In the genomic region with DNA sequence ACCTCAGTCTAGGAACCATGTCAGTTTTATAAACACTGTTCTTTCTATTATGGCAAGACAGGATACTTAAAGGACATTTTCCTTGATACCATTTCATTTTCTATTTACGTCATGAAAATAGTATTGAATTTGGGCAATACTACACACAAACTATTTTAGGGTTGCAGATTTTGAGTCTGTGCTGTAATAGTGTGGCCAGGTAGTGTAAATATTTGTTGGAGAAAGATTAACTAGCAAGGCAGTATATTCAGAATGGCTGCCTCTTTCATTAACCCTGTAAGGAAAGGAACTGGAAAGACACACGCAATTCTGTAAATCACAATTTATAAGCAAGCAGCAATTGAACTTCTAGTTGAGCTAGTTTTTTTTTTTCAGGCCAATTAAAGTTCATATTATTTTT, we compare ENCODE assay signal across 26 cellular contexts. TPM values are rescaled to one million over a fixed set of nuclear protein-coding genes. Genes with fewer than 3 reads are reported as not detected.
"Had no signal": no experiment of that assay in that cellular context is flagged by ENCODE, and none has a peak within 500 bp of the region (broad histone marks: within the 10 kb centered on the region; RNA-seq: fewer than 3 reads in every experiment).

No MANE protein-coding gene starts in this region.

- H3K36me3 Mint-ChIP-seq: immature natural killer cell, T-cell had no signal

- ATAC-seq: activated CD8-positive, alpha-beta T cell treated with anti-CD3 and anti-CD28 coated beads, Interleukin-2, amount 10 ng/mL, durations not matched to agents 7 days and 5 days; activated naive CD8-positive, alpha-beta T cell treated with anti-CD3 and anti-CD28 coated beads, Interleukin-2, amount 50 U/mL, for 24 hours; esophagus mucosa; T-cell had no signal

- H3K36me3 ChIP-seq: sigmoid colon, WERI-Rb-1 had no signal

- DNase-seq: activated CD4-positive, alpha-beta T cell treated with anti-CD3 and anti-CD28 coated beads, Interleukin-2, amount 50 U/mL, for 1 hour; activated CD4-positive, CD25-positive, alpha-beta regulatory T cell treated with anti-CD3 and anti-CD28 coated beads, Interleukin-2, amount 50 U/mL, for 72 hours; activated CD8-positive, alpha-beta T cell treated with anti-CD3 and anti-CD28 coated beads, Interleukin-2, amount 10 ng/mL, durations not matched to agents 7 days and 5 days; activated gamma-delta T cell; activated naive CD4-positive, alpha-beta T cell treated with anti-CD3 and anti-CD28 coated beads, Interleukin-2, amount 50 U/mL, for 16 hours; activated naive CD8-positive, alpha-beta T cell treated with anti-CD3 and anti-CD28 coated beads, Interleukin-2, amount 50 U/mL, for 24 hours; dermis blood vessel endothelial cell; effector CD8-positive, alpha-beta T cell; foreskin melanocyte; immature natural killer cell; mesenchymal stem cell; nucleus accumbens; posterior cingulate gyrus; stimulated activated CD4-positive, alpha-beta T cell treated with anti-CD3 and anti-CD28 coated beads, Interleukin-4, amount 100 ng/mL, for 24 hours; stimulated activated naive CD4-positive, alpha-beta T cell treated with Interleukin-2 at 50 U/mL for 16 hours; T-cell; WERI-Rb-1 had no signal

- H3K27ac Mint-ChIP-seq: activated CD8-positive, alpha-beta T cell treated with anti-CD3 and anti-CD28 coated beads, Interleukin-2, amount 10 ng/mL, durations not matched to agents 7 days and 5 days; activated naive CD8-positive, alpha-beta T cell treated with anti-CD3 and anti-CD28 coated beads, Interleukin-2, amount 50 U/mL, for 24 hours; activated T-helper 1 cell treated with anti-CD3 and anti-CD28 coated beads, Interleukin-12 subunit alpha, Interleukin-12 subunit beta, Interleukin-2, Interleukin-4 antibody, amounts not matched to agents 30 ng/mL and 10 ng/mL and 1 ng/mL, durations not matched to agents 14 hours and 24 hours and 36 hours; immature natural killer cell; T-cell; T-helper 2 cell treated with Interferon-gamma antibody and Interleukin-4, amounts not matched to agents 5 μg/mL and 100 μg/mL, for 36 hours had no signal

- H3K4me3 Mint-ChIP-seq: activated CD8-positive, alpha-beta T cell treated with anti-CD3 and anti-CD28 coated beads, Interleukin-2, amount 10 ng/mL, durations not matched to agents 7 days and 5 days; activated naive CD8-positive, alpha-beta T cell treated with anti-CD3 and anti-CD28 coated beads, Interleukin-2, amount 50 U/mL, for 24 hours; activated T-helper 1 cell treated with anti-CD3 and anti-CD28 coated beads, Interleukin-12 subunit alpha, Interleukin-12 subunit beta, Interleukin-2, Interleukin-4 antibody, amounts not matched to agents 30 ng/mL and 10 ng/mL and 1 ng/mL, durations not matched to agents 14 hours and 24 hours and 36 hours; immature natural killer cell; T-helper 2 cell treated with Interferon-gamma antibody and Interleukin-4, amounts not matched to agents 5 μg/mL and 100 μg/mL, for 36 hours had no signal

- H3K9me3 ChIP-seq: sigmoid colon had no signal

- H3K9me3 Mint-ChIP-seq: activated naive CD8-positive, alpha-beta T cell treated with anti-CD3 and anti-CD28 coated beads, Interleukin-2, amount 50 U/mL, for 24 hours; activated T-helper 1 cell treated with anti-CD3 and anti-CD28 coated beads, Interleukin-12 subunit alpha, Interleukin-12 subunit beta, Interleukin-2, Interleukin-4 antibody, amounts not matched to agents 30 ng/mL and 10 ng/mL and 1 ng/mL, durations not matched to agents 14 hours and 24 hours and 36 hours; immature natural killer cell; T-cell; T-helper 2 cell treated with Interferon-gamma antibody and Interleukin-4, amounts not matched to agents 5 μg/mL and 100 μg/mL, for 36 hours had no signal

- H3K27ac ChIP-seq: sigmoid colon, WERI-Rb-1 had no signal

- H3K4me3 ChIP-seq: sigmoid colon had no signal

RNA-seq across cellular contexts. Expression of a gene that starts 2.0 kb away (rescaled TPM):
- total RNA-seq: activated CD8-positive, alpha-beta T cell treated with anti-CD3 and anti-CD28 coated beads, Interleukin-2, amount 10 ng/mL, durations not matched to agents 7 days and 5 days; activated T-helper 1 cell treated with anti-CD3 and anti-CD28 coated beads, Interleukin-12 subunit alpha, Interleukin-12 subunit beta, Interleukin-2, Interleukin-4 antibody, amounts not matched to agents 30 ng/mL and 10 ng/mL and 1 ng/mL, durations not matched to agents 14 hours and 24 hours and 36 hours; dermis blood vessel endothelial cell; kidney epithelial cell; mononuclear cell; myocyte; renal cortical epithelial cell; subcutaneous adipose tissue; T-cell had no signal
